12 cellular contexts compared by ENCODE assay signal in the genomic region with DNA sequence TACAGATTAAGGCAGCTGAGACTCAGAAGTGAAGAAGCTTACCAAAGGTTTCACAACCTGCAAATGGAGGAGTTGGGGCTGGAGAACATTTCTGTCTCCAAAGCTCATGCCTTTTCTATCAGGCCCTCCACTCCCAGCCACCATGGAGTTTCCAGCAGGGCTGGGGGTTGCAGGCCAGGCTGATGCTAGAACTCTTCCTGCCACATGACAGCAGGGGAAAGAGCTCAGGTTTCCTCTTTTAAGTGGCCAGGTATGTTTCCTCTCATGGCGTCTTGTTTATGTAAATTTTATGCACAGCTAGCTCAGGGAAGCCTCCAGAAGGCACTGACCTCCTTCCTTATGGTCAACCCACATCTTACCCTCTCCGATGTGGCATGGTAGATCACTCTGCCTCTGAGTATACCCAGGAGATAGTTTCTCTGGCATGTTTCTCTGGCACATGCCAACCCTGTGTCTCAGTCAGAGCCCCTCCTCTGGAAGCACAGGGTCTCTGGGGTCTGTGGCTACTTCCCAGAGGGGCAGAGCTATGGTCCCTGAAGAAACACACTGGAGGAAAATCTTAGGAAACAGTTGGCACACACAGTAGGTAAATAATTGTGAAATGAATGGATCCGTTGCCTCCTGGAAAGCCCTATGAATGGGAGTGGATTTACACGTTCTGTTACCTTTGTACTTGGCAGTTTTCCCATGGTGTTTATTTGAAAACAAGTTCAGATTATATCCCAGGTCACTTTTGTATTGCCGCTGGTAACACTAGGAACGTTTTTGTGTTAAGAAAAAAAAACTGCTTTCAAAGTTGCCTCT. TPM values are rescaled to one million over a fixed set of nuclear protein-coding genes. Genes with fewer than 3 reads are reported as not detected.
A peak's percentile ranks its signal among the peaks of the same experiment; 100 is the strongest.
DNase-seq lines count a peak whose midpoint lies in the region; ATAC-seq and TF ChIP-seq lines count a peak whose summit lies in the region.
"Had no signal": no experiment of that assay in that cellular context is flagged by ENCODE, and none has a peak within 500 bp of the region (broad histone marks: within the 10 kb centered on the region; RNA-seq: fewer than 3 reads in every experiment).

No MANE protein-coding gene starts in this region.

- H3K27ac Mint-ChIP-seq in activated naive CD4-positive, alpha-beta T cell treated with anti-CD3 and anti-CD28 coated beads for 36 hours, result peak overlapping the region; percentile 41
- H3K27ac Mint-ChIP-seq in WTC11, result peak overlapping the region; percentile 81

- H3K4me3 Mint-ChIP-seq in activated naive CD4-positive, alpha-beta T cell treated with anti-CD3 and anti-CD28 coated beads for 36 hours, result no peak overlapping the region
- no peak overlapping the region for H3K4me3 Mint-ChIP-seq in WTC11

- POLR2A ChIA-PET in WTC11 (lab: Charles Lee), result interaction anchor here (0.5 to 0.7 kb wide), 3 partner anchors 95 to 251 kb away, joined by 3 read pairs; no protein-coding TSS in a partner anchor

- intact Hi-C loops in activated naive CD4-positive, alpha-beta T cell treated with anti-CD3 and anti-CD28 coated beads for 36 hours (cut with micrococcal nuclease), result no loop called here
- intact Hi-C loops in tibial artery (cut with DNase I; ENCODE audit: low total_unique reads) (no loop called here), sciatic nerve (cut with DNase I) (loop anchor here (1.0 kb wide), 1 partner anchor 18 kb away; no protein-coding TSS in a partner anchor)

- CTCF ChIA-PET in activated naive CD4-positive, alpha-beta T cell treated with anti-CD3 and anti-CD28 coated beads for 36 hours (lab: Charles Lee), result no interaction called here
- CTCF ChIA-PET in WTC11 (lab: Charles Lee), result interaction anchor here (0.6 to 1.1 kb wide), 5 partner anchors 23 to 232 kb away, joined by 3 to 4 read pairs (median 3); no protein-coding TSS in a partner anchor

- TF ChIP-seq CTCF in WTC11 (IDR thresholded peaks at IDR 0.05), result no peak
- no peak for TF ChIP-seq CTCF in tibial artery (IDR thresholded peaks at IDR 0.05)

- ATAC-seq in WTC11 (peak; percentile 79), sciatic nerve (no peak)

- H3K4me1 Mint-ChIP-seq in activated naive CD4-positive, alpha-beta T cell treated with anti-CD3 and anti-CD28 coated beads for 36 hours (ENCODE audit: low read depth), result peaks cover 45% of the 10 kb centered on the region
- peaks cover 66% of the 10 kb centered on the region for H3K4me1 Mint-ChIP-seq in WTC11

- H3K27me3 ChIP-seq in tibial artery, result no peaks in the 10 kb centered on the region

- peaks cover 0 to 92% (median 20%) of the 10 kb centered on the region in 4 donors for H3K4me1 ChIP-seq in tibial artery
- H3K4me1 ChIP-seq: Caco-2 had no signal

- H3K27ac ChIP-seq in tibial artery, result peak overlapping the region; percentile 22 to 61

- H3K27me3 Mint-ChIP-seq in activated naive CD4-positive, alpha-beta T cell treated with anti-CD3 and anti-CD28 coated beads for 36 hours (ENCODE audit: low read depth), result no peaks in the 10 kb centered on the region
- no peaks in the 10 kb centered on the region for H3K27me3 Mint-ChIP-seq in WTC11 (ENCODE audit: low read depth)

- H3K4me3 ChIP-seq in tibial artery, result no peak overlapping the region

- no peak for DNase-seq in activated naive CD4-positive, alpha-beta T cell treated with anti-CD3 and anti-CD28 coated beads for 36 hours
- no peak for DNase-seq in activated naive CD4-positive, alpha-beta T cell (lab: John Stamatoyannopoulos, UW)
- no peak for DNase-seq in WTC11 (ENCODE audit: low spot score)
- DNase-seq in islet precursor cell, result peak; percentile 54
- DNase-seq in tibial artery, result no peak
- no peak for DNase-seq in sciatic nerve (ENCODE audit: low spot score)
- no peak for DNase-seq in stimulated activated CD4-positive, alpha-beta T cell treated with anti-CD3 and anti-CD28 coated beads, Interleukin-4, amount 100 ng/mL, for 1 hour
- DNase-seq in NCI-H1694 (lab: John Stamatoyannopoulos, UW), result no peak
- DNase-seq: activated CD4-positive, alpha-beta T cell treated with anti-CD3 and anti-CD28 coated beads, Interleukin-2, amount 50 U/mL, for 1 hour; Caco-2; midbrain; substantia nigra had no signal

- no peaks in the 10 kb centered on the region for H3K36me3 ChIP-seq in tibial artery

- no peaks in the 10 kb centered on the region for H3K9me3 ChIP-seq in tibial artery
- H3K9me3 ChIP-seq: Caco-2 had no signal

- H3K36me3 Mint-ChIP-seq in activated naive CD4-positive, alpha-beta T cell treated with anti-CD3 and anti-CD28 coated beads for 36 hours (ENCODE audit: low read depth), result no peaks in the 10 kb centered on the region
- H3K36me3 Mint-ChIP-seq in WTC11, result peaks cover 6% of the 10 kb centered on the region; the same call in 1 of the 2 replicates

- no peaks in the 10 kb centered on the region for H3K9me3 Mint-ChIP-seq in activated naive CD4-positive, alpha-beta T cell treated with anti-CD3 and anti-CD28 coated beads for 36 hours
- no peaks in the 10 kb centered on the region for H3K9me3 Mint-ChIP-seq in WTC11

TF ChIP-seq in WTC11, 78 proteins besides CTCF, POLR2A, EP300 and RAD21:
- no peak for TF ChIP-seq OVOL2 (CRISPR knock-in tag; IDR thresholded peaks at IDR 0.05; ENCODE audit: borderline replicate concordance)
- no peak for TF ChIP-seq ZNF317 (CRISPR knock-in tag; IDR thresholded peaks at IDR 0.05; ENCODE audit: borderline replicate concordance, low read depth)
- TF ChIP-seq EMX1 (CRISPR knock-in tag; IDR thresholded peaks at IDR 0.05), result no peak
- TF ChIP-seq CBFB (CRISPR knock-in tag; IDR thresholded peaks at IDR 0.05; ENCODE audit: low read depth), result no peak
- TF ChIP-seq, protein P1, sequence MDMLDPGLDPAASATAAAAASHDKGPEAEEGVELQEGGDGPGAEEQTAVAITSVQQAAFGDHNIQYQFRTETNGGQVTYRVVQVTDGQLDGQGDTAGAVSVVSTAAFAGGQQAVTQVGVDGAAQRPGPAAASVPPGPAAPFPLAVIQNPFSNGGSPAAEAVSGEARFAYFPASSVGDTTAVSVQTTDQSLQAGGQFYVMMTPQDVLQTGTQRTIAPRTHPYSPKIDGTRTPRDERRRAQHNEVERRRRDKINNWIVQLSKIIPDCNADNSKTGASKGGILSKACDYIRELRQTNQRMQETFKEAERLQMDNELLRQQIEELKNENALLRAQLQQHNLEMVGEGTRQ (CRISPR knock-in tag; IDR thresholded peaks at IDR 0.05), result peak; percentile 51; the same call in 1 of the 2 replicates

RNA-seq across cellular contexts. Expression of a gene that starts 28.9 kb away (rescaled TPM):
- 10 to 100 TPM; 31.7 to 32.3 TPM for total RNA-seq in activated naive CD4-positive, alpha-beta T cell treated with anti-CD3 and anti-CD28 coated beads for 36 hours
- 34.4 to 38.1 TPM (median 36.8 TPM) in 3 replicates for total RNA-seq in WTC11 (2021)
- total RNA-seq in sciatic nerve, result 18.7 TPM
